1 cellular context compared by ENCODE assay signal in the genomic region with DNA sequence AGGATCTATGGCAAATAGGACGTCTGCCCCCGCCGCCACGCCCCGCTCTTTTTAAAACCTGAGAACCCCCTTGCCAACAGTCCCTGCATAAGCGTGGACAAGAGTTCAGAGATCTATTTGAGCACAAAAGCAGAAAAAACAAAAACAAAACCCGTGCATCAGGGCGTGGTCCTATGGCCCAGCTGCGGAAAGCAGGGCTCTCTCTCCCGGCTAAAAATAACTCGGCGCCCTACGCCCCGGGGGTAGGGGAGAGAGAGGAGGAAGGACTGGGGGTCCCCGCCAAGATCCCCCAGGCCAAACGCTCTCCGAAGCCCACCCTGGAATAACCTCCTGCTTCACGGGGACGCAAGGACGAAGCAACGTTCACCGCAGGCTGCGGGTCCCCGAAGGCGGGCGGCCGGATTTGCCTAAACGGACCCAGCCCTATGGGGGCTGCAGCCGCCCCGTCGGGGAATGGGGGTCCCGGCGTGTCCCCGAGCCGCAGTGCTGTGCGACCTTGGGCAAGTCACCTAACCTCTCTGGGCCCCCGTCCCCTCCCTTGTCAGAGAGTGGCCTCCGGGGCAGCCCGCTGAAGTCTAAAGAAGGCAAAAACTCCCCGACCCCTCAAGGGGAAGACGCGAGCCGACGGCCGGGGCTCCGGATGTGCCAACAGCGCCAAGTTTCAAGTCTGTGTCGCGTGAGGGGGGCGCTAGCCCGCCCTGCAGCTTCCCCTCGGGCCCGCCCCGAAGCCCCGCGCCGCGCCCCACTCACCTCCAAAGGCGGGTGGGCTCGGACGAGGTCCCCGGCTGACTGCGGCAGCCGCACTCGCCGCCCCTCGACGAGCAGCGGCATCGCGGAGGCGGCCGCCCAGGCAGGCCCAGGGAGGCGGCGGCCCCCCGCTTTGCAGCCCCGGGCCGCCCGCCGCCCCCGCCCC.
A peak's percentile ranks its signal among the peaks of the same experiment; 100 is the strongest.
TF ChIP-seq lines count a peak whose summit lies in the region.

No MANE protein-coding gene starts in this region.

TF ChIP-seq in HepG2, 621 proteins besides CTCF, POLR2A, EP300 and RAD21 (continued from another document and continues in another):
- TF ChIP-seq, protein P1, sequence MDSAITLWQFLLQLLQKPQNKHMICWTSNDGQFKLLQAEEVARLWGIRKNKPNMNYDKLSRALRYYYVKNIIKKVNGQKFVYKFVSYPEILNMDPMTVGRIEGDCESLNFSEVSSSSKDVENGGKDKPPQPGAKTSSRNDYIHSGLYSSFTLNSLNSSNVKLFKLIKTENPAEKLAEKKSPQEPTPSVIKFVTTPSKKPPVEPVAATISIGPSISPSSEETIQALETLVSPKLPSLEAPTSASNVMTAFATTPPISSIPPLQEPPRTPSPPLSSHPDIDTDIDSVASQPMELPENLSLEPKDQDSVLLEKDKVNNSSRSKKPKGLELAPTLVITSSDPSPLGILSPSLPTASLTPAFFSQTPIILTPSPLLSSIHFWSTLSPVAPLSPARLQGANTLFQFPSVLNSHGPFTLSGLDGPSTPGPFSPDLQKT (CRISPR knock-in tag; IDR thresholded peaks at IDR 0.05; ENCODE audit: borderline replicate concordance), result no peak
- TF ChIP-seq ZBTB7B (CRISPR knock-in tag; IDR thresholded peaks at IDR 0.05) (peak; percentile 78), JARID2 (CRISPR knock-in tag; IDR thresholded peaks at IDR 0.05; ENCODE audit: insufficient replicate concordance) (no peak), GZF1 (CRISPR knock-in tag; IDR thresholded peaks at IDR 0.05) (0 out of 2 replicates have a peak, but pooled peaks have one; percentile 28), ZNF431 (CRISPR knock-in tag; IDR thresholded peaks at IDR 0.05; ENCODE audit: borderline replicate concordance, low read depth) (no peak), ZSCAN25 (CRISPR knock-in tag; IDR thresholded peaks at IDR 0.05) (peak; percentile 28; the same call in 1 of the 2 replicates), ZNF850 (CRISPR knock-in tag; conservative IDR thresholded peaks at IDR 0.05) (peak; percentile 79; the same call in 1 of the 2 replicates), ZBTB3 (CRISPR knock-in tag; IDR thresholded peaks at IDR 0.05; ENCODE audit: borderline replicate concordance, low read depth) (no peak), SOX6 (IDR thresholded peaks at IDR 0.05) (no peak), SOX6 (CRISPR knock-in tag; IDR thresholded peaks at IDR 0.05) (peak; percentile 15; the same call in 1 of the 2 replicates), BRCA1 (CRISPR knock-in tag; IDR thresholded peaks at IDR 0.05) (0 out of 2 replicates have a peak, but pooled peaks have one; percentile 72), DPF2 (CRISPR knock-in tag; IDR thresholded peaks at IDR 0.05; ENCODE audit: borderline replicate concordance, low read depth) (no peak), ZNF768 (CRISPR knock-in tag; IDR thresholded peaks at IDR 0.05) (peak; percentile 100), ZNF747 (CRISPR knock-in tag; IDR thresholded peaks at IDR 0.05; ENCODE audit: borderline replicate concordance) (peak; percentile 48; the same call in 1 of the 2 replicates), ZNF263 (CRISPR knock-in tag; IDR thresholded peaks at IDR 0.05) (peak; percentile 12; the same call in 1 of the 2 replicates), ZNF766 (CRISPR knock-in tag; IDR thresholded peaks at IDR 0.05; ENCODE audit: borderline replicate concordance) (peak; percentile 14; the same call in 1 of the 2 replicates), ASH2L (IDR thresholded peaks at IDR 0.05; ENCODE audit: insufficient read length, low read depth, low read length) (peak; percentile 70), ZMYM3 (CRISPR knock-in tag; IDR thresholded peaks at IDR 0.05) (peak; percentile 100), HNF4A (CRISPR knock-in tag; IDR thresholded peaks at IDR 0.05) (no peak), PCBP1 (IDR thresholded peaks at IDR 0.05; ENCODE audit: borderline replicate concordance, low read depth, low read length) (peak; percentile 95), TP53 (CRISPR knock-in tag; conservative IDR thresholded peaks at IDR 0.05) (peak; percentile 79; the same call in 1 of the 2 replicates), FOXA1 (IDR thresholded peaks at IDR 0.05) (no peak), FOXA1 (CRISPR knock-in tag; IDR thresholded peaks at IDR 0.05) (peak; percentile 5; the same call in 1 of the 2 replicates), ZIK1 (CRISPR knock-in tag; IDR thresholded peaks at IDR 0.05; ENCODE audit: borderline replicate concordance, low read depth) (0 out of 2 replicates have a peak, but pooled peaks have one; percentile 20), SOX5 (CRISPR knock-in tag; IDR thresholded peaks at IDR 0.05; ENCODE audit: borderline replicate concordance) (peak; percentile 27; the same call in 1 of the 2 replicates), ETV5 (CRISPR knock-in tag; IDR thresholded peaks at IDR 0.05; ENCODE audit: borderline replicate concordance) (no peak), ZNF724P (CRISPR knock-in tag; IDR thresholded peaks at IDR 0.05; ENCODE audit: borderline replicate concordance) (peak; percentile 70; the same call in 1 of the 2 replicates), EZH2 (conservative IDR thresholded peaks at IDR 0.05; ENCODE audit: low read depth, low read length) (no peak), HNF4G (IDR thresholded peaks at IDR 0.05; ENCODE audit: borderline replicate concordance, low read depth, low read length) (no peak), HNF4G (CRISPR knock-in tag; IDR thresholded peaks at IDR 0.05; ENCODE audit: borderline replicate concordance, low read depth) (0 out of 2 replicates have a peak, but pooled peaks have one; percentile 40), HOXA5 (CRISPR knock-in tag; IDR thresholded peaks at IDR 0.05) (no peak), ZNF230 (CRISPR knock-in tag; IDR thresholded peaks at IDR 0.05) (peak; percentile 11; the same call in 1 of the 2 replicates), CBX1 (IDR thresholded peaks at IDR 0.05; ENCODE audit: low read depth) (peak; percentile 92), ZZZ3 (CRISPR knock-in tag; IDR thresholded peaks at IDR 0.05; ENCODE audit: borderline replicate concordance) (no peak)
- TF ChIP-seq, protein P2, sequence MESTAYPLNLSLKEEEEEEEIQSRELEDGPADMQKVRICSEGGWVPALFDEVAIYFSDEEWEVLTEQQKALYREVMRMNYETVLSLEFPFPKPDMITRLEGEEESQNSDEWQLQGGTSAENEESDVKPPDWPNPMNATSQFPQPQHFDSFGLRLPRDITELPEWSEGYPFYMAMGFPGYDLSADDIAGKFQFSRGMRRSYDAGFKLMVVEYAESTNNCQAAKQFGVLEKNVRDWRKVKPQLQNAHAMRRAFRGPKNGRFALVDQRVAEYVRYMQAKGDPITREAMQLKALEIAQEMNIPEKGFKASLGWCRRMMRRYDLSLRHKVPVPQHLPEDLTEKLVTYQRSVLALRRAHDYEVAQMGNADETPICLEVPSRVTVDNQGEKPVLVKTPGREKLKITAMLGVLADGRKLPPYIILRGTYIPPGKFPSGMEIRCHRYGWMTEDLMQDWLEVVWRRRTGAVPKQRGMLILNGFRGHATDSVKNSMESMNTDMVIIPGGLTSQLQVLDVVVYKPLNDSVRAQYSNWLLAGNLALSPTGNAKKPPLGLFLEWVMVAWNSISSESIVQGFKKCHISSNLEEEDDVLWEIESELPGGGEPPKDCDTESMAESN (CRISPR knock-in tag; conservative IDR thresholded peaks at IDR 0.05), result peak; percentile 66; the same call in 1 of the 2 replicates
- TF ChIP-seq, protein P3, sequence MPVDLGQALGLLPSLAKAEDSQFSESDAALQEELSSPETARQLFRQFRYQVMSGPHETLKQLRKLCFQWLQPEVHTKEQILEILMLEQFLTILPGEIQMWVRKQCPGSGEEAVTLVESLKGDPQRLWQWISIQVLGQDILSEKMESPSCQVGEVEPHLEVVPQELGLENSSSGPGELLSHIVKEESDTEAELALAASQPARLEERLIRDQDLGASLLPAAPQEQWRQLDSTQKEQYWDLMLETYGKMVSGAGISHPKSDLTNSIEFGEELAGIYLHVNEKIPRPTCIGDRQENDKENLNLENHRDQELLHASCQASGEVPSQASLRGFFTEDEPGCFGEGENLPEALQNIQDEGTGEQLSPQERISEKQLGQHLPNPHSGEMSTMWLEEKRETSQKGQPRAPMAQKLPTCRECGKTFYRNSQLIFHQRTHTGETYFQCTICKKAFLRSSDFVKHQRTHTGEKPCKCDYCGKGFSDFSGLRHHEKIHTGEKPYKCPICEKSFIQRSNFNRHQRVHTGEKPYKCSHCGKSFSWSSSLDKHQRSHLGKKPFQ (CRISPR knock-in tag; IDR thresholded peaks at IDR 0.05; ENCODE audit: insufficient replicate concordance), result peak; percentile 39
- TF ChIP-seq, protein P4, sequence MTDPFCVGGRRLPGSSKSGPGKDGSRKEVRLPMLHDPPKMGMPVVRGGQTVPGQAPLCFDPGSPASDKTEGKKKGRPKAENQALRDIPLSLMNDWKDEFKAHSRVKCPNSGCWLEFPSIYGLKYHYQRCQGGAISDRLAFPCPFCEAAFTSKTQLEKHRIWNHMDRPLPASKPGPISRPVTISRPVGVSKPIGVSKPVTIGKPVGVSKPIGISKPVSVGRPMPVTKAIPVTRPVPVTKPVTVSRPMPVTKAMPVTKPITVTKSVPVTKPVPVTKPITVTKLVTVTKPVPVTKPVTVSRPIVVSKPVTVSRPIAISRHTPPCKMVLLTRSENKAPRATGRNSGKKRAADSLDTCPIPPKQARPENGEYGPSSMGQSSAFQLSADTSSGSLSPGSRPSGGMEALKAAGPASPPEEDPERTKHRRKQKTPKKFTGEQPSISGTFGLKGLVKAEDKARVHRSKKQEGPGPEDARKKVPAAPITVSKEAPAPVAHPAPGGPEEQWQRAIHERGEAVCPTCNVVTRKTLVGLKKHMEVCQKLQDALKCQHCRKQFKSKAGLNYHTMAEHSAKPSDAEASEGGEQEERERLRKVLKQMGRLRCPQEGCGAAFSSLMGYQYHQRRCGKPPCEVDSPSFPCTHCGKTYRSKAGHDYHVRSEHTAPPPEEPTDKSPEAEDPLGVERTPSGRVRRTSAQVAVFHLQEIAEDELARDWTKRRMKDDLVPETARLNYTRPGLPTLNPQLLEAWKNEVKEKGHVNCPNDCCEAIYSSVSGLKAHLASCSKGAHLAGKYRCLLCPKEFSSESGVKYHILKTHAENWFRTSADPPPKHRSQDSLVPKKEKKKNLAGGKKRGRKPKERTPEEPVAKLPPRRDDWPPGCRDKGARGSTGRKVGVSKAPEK (CRISPR knock-in tag; IDR thresholded peaks at IDR 0.05; ENCODE audit: borderline replicate concordance), result 0 out of 2 replicates have a peak, but pooled peaks have one; percentile 39
- TF ChIP-seq, protein P5, sequence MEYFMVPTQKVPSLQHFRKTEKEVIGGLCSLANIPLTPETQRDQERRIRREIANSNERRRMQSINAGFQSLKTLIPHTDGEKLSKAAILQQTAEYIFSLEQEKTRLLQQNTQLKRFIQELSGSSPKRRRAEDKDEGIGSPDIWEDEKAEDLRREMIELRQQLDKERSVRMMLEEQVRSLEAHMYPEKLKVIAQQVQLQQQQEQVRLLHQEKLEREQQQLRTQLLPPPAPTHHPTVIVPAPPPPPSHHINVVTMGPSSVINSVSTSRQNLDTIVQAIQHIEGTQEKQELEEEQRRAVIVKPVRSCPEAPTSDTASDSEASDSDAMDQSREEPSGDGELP (IDR thresholded peaks at IDR 0.05; ENCODE audit: borderline replicate concordance, low read depth), result peak; percentile 48; the same call in 1 of the 2 replicates
- TF ChIP-seq, protein P6, sequence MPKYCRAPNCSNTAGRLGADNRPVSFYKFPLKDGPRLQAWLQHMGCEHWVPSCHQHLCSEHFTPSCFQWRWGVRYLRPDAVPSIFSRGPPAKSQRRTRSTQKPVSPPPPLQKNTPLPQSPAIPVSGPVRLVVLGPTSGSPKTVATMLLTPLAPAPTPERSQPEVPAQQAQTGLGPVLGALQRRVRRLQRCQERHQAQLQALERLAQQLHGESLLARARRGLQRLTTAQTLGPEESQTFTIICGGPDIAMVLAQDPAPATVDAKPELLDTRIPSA (CRISPR knock-in tag; IDR thresholded peaks at IDR 0.05; ENCODE audit: borderline replicate concordance), result peak; percentile 28
- TF ChIP-seq, protein P7, sequence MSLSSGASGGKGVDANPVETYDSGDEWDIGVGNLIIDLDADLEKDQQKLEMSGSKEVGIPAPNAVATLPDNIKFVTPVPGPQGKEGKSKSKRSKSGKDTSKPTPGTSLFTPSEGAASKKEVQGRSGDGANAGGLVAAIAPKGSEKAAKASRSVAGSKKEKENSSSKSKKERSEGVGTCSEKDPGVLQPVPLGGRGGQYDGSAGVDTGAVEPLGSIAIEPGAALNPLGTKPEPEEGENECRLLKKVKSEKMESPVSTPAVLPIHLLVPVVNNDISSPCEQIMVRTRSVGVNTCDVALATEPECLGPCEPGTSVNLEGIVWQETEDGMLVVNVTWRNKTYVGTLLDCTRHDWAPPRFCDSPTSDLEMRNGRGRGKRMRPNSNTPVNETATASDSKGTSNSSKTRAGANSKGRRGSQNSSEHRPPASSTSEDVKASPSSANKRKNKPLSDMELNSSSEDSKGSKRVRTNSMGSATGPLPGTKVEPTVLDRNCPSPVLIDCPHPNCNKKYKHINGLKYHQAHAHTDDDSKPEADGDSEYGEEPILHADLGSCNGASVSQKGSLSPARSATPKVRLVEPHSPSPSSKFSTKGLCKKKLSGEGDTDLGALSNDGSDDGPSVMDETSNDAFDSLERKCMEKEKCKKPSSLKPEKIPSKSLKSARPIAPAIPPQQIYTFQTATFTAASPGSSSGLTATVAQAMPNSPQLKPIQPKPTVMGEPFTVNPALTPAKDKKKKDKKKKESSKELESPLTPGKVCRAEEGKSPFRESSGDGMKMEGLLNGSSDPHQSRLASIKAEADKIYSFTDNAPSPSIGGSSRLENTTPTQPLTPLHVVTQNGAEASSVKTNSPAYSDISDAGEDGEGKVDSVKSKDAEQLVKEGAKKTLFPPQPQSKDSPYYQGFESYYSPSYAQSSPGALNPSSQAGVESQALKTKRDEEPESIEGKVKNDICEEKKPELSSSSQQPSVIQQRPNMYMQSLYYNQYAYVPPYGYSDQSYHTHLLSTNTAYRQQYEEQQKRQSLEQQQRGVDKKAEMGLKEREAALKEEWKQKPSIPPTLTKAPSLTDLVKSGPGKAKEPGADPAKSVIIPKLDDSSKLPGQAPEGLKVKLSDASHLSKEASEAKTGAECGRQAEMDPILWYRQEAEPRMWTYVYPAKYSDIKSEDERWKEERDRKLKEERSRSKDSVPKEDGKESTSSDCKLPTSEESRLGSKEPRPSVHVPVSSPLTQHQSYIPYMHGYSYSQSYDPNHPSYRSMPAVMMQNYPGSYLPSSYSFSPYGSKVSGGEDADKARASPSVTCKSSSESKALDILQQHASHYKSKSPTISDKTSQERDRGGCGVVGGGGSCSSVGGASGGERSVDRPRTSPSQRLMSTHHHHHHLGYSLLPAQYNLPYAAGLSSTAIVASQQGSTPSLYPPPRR (CRISPR knock-in tag; IDR thresholded peaks at IDR 0.05; ENCODE audit: borderline replicate concordance), result 0 out of 2 replicates have a peak, but pooled peaks have one; percentile 16
- TF ChIP-seq, protein P8, sequence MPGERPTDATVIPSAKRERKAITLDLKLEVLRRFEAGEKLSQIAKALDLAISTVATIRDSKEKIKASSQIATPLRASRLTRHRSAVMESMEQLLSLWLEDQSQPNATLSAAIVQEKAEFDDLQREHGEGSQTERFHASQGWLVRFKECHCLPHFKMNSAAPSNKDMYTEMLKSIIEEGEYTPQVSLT (CRISPR knock-in tag; IDR thresholded peaks at IDR 0.05; ENCODE audit: borderline replicate concordance, low read depth), result 0 out of 2 replicates have a peak, but pooled peaks have one; percentile 70
- TF ChIP-seq, protein P9, sequence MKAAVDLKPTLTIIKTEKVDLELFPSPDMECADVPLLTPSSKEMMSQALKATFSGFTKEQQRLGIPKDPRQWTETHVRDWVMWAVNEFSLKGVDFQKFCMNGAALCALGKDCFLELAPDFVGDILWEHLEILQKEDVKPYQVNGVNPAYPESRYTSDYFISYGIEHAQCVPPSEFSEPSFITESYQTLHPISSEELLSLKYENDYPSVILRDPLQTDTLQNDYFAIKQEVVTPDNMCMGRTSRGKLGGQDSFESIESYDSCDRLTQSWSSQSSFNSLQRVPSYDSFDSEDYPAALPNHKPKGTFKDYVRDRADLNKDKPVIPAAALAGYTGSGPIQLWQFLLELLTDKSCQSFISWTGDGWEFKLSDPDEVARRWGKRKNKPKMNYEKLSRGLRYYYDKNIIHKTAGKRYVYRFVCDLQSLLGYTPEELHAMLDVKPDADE (CRISPR knock-in tag; IDR thresholded peaks at IDR 0.05), result 0 out of 2 replicates have a peak, but pooled peaks have one; percentile 34
